Comparison of ENCODE assay signal across 1 cellular context in genomic region chr5:149314571-149315111, GRCh38.
TF ChIP-seq lines count a peak whose summit lies in the region.

No MANE protein-coding gene starts in this region.

TF ChIP-seq in HCT116, 20 proteins besides CTCF, POLR2A, EP300 and RAD21:
- TF ChIP-seq ZBTB33 (IDR thresholded peaks at IDR 0.05; ENCODE audit: extremely low read depth, insufficient replicate concordance, low read length) (no peak), ATF3 (IDR thresholded peaks at IDR 0.05) (no peak), EZH2phosphoT487 (IDR thresholded peaks at IDR 0.05; ENCODE audit: borderline replicate concordance) (no peak), ZNF274 (IDR thresholded peaks at IDR 0.05; ENCODE audit: low read depth, low read length) (no peak), SRF (IDR thresholded peaks at IDR 0.05; ENCODE audit: low read depth) (no peak), CBX3 (IDR thresholded peaks at IDR 0.05; ENCODE audit: low read depth) (no peak), ELF1 (IDR thresholded peaks at IDR 0.05; ENCODE audit: borderline replicate concordance, low read depth) (no peak), SP1 (IDR thresholded peaks at IDR 0.05; ENCODE audit: low read depth) (no peak), ZFX (IDR thresholded peaks at IDR 0.05) (no peak)
